20 cellular contexts compared by ENCODE assay signal in the genomic region with DNA sequence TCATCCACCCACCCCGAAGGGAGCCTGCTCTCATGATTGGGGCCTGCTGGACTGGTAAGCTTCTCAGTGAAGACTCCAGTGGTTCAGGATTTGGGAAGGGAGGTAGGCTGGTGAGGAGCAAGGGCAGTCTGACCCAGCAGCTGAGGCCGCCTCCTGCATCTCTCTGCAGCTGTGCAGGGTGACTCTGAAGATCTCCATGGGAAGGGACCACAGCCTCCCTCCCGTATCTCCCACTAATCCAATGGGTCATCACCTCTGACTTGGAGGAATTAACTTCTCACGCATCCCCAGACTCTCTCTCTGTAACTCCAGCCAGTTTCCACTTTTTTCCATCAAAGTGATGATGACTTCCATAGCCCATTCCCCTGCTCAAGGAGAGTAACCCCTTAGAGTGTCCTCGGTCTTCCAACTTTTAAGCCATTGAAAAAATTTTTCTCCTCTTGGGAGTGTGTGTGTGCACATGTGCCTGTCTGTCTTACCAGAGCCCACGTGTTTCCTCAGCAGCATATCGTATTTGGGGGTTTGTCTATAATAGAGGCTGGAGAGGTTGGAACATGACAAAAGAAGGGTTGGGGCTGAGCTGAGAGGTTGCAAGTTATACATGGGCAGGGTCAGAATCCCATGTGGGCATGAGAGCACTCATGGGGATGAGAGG. TPM values are rescaled to one million over a fixed set of nuclear protein-coding genes. Genes with fewer than 3 reads are reported as not detected.
A peak's percentile ranks its signal among the peaks of the same experiment; 100 is the strongest.
DNase-seq lines count a peak whose midpoint lies in the region; ATAC-seq, FAIRE-seq and TF ChIP-seq lines count a peak whose summit lies in the region.
"Had no signal": no experiment of that assay in that cellular context is flagged by ENCODE, and none has a peak within 500 bp of the region (broad histone marks: within the 10 kb centered on the region; RNA-seq: fewer than 3 reads in every experiment).

No MANE protein-coding gene starts in this region.

- H3K36me3 Mint-ChIP-seq in CD4-positive, CD25-positive, alpha-beta regulatory T cell, result peaks cover 52% of the 10 kb centered on the region
- peaks cover 85% of the 10 kb centered on the region for H3K36me3 Mint-ChIP-seq in stimulated activated effector memory CD8-positive, alpha-beta T cell treated with anti-CD3 and anti-CD28 coated beads, Interleukin-12 subunit alpha, Interleukin-12 subunit beta, amount 100 ng/mL, for 72 hours

- H3K9me2 ChIP-seq in MM.1S (replicated peaks; ENCODE audit: insufficient read depth, low read length), result no peaks in the 10 kb centered on the region

- H3K9ac ChIP-seq in MM.1S (ENCODE audit: low read length) (no peak overlapping the region), H1 (replicated peaks in 1 of 4; ENCODE audit: extremely low read depth in 1 of 4, low read depth in 3 of 4, low read length in 3 of 4) (no peak overlapping the region)

- H2BK5ac ChIP-seq in H1 (ENCODE audit: low read depth, low read length), result 0 out of 2 replicates have a peak overlapping the region, but pooled peaks have one; percentile 52

- no peak overlapping the region for H2BK20ac ChIP-seq in H1 (ENCODE audit: low read length)

- no peak for ATAC-seq in CD4-positive, CD25-positive, alpha-beta regulatory T cell (ENCODE audit: low read depth in 2 of 2)
- ATAC-seq in stimulated activated effector memory CD8-positive, alpha-beta T cell treated with anti-CD3 and anti-CD28 coated beads, Interleukin-12 subunit alpha, Interleukin-12 subunit beta, amount 100 ng/mL, for 72 hours, result no peak
- ATAC-seq in GM19023 (IDR thresholded peaks at IDR 0.05; ENCODE audit: unreplicated experiment), result no peak

- no peak overlapping the region for H4K91ac ChIP-seq in H1 (replicated peaks; ENCODE audit: insufficient read length, low read length)

- no peak overlapping the region for H4K8ac ChIP-seq in H1 (ENCODE audit: extremely low read depth, insufficient read depth, low read length)

- H3K79me2 ChIP-seq in MM.1S (ENCODE audit: low read length), result no peaks in the 10 kb centered on the region
- H3K79me2 ChIP-seq in H1 (ENCODE audit: control insufficient read depth in 1 of 2, insufficient read depth in 2 of 2, low read length in 2 of 2), result no peaks in the 10 kb centered on the region

- H2BK12ac ChIP-seq in H1 (ENCODE audit: low read depth, low read length), result no peak overlapping the region

- H3K27me3 Mint-ChIP-seq in CD4-positive, CD25-positive, alpha-beta regulatory T cell, result no peaks in the 10 kb centered on the region
- H3K27me3 Mint-ChIP-seq: CD8-positive, alpha-beta memory T cell had no signal

- H3K27ac Mint-ChIP-seq in CD4-positive, CD25-positive, alpha-beta regulatory T cell, result peak overlapping the region in 2 of 3 donors; percentile 23 to 65
- H3K27ac Mint-ChIP-seq in stimulated activated effector memory CD8-positive, alpha-beta T cell treated with anti-CD3 and anti-CD28 coated beads, Interleukin-12 subunit alpha, Interleukin-12 subunit beta, amount 100 ng/mL, for 72 hours, result peak overlapping the region; percentile 46

- H3F3A ChIP-seq in MM.1S (ENCODE audit: insufficient read depth, low read length), result no peaks in the 10 kb centered on the region

- no peaks in the 10 kb centered on the region for H3K27me3 ChIP-seq in CD4-positive, CD25-positive, alpha-beta regulatory T cell (ENCODE audit: control insufficient read depth, insufficient read depth, low read length)
- H3K27me3 ChIP-seq in MM.1S (replicated peaks; ENCODE audit: insufficient read depth, low read length) (no peaks in the 10 kb centered on the region), H1 (replicated peaks in 1 of 4; ENCODE audit: control insufficient read depth in 3 of 4, extremely low read depth in 1 of 4, insufficient read depth in 3 of 4, low read length in 3 of 4) (no peaks in the 10 kb centered on the region)
- H3K27me3 ChIP-seq: SJSA1 had no signal

- H2AK5ac ChIP-seq in H1 (ENCODE audit: low read depth, low read length), result no peak overlapping the region

- H3K4me1 ChIP-seq in CD4-positive, CD25-positive, alpha-beta regulatory T cell (ENCODE audit: control insufficient read depth, insufficient read depth, low read length, poor library complexity, severe bottlenecking), result no peaks in the 10 kb centered on the region
- 0 out of 2 replicates have a peak, but pooled peaks cover 4% of the 10 kb centered on the region for H3K4me1 ChIP-seq in MM.1S (ENCODE audit: low read length)
- H3K4me1 ChIP-seq in H1 (replicated peaks in 1 of 4; ENCODE audit: control insufficient read depth in 3 of 4, insufficient read depth in 4 of 4, low read length in 3 of 4), result no peaks in the 10 kb centered on the region
- H3K4me1 ChIP-seq: SJSA1 had no signal

- no peak overlapping the region for H3K18ac ChIP-seq in H1 (ENCODE audit: extremely low read depth, low read length)

- TF ChIP-seq EP300 in H1 (IDR thresholded peaks at IDR 0.05; ENCODE audit: borderline replicate concordance in 1 of 2, low read depth in 2 of 2, low read length in 2 of 2), result no peak

- no peak overlapping the region for H3K4me3 Mint-ChIP-seq in CD4-positive, CD25-positive, alpha-beta regulatory T cell
- no peak overlapping the region for H3K4me3 Mint-ChIP-seq in stimulated activated effector memory CD8-positive, alpha-beta T cell treated with anti-CD3 and anti-CD28 coated beads, Interleukin-12 subunit alpha, Interleukin-12 subunit beta, amount 100 ng/mL, for 72 hours

- TF ChIP-seq POLR2A in H1 (IDR thresholded peaks at IDR 0.05; ENCODE audit: control extremely low read depth in 1 of 2, low read depth in 2 of 2, low read length in 2 of 2), result no peak

- H3K9me3 Mint-ChIP-seq in CD4-positive, CD25-positive, alpha-beta regulatory T cell, result no peaks in the 10 kb centered on the region
- no peaks in the 10 kb centered on the region for H3K9me3 Mint-ChIP-seq in stimulated activated effector memory CD8-positive, alpha-beta T cell treated with anti-CD3 and anti-CD28 coated beads, Interleukin-12 subunit alpha, Interleukin-12 subunit beta, amount 100 ng/mL, for 72 hours
- H3K9me3 Mint-ChIP-seq: CD8-positive, alpha-beta memory T cell had no signal

- H2AFZ ChIP-seq in MM.1S (ENCODE audit: low read length) (peak overlapping the region; percentile 43; the same call in 1 of the 2 replicates), H1 (ENCODE audit: low read length) (no peak overlapping the region)
- H2AFZ ChIP-seq: PC-9 had no signal

- FAIRE-seq in H1 (lab: Jason Lieb, UNC), result no peak
- FAIRE-seq: GM19239, H54 had no signal

- H3K9me3 ChIP-seq in CD4-positive, CD25-positive, alpha-beta regulatory T cell (ENCODE audit: control insufficient read depth in 2 of 2, low read length in 2 of 2), result no peaks in the 10 kb centered on the region
- H3K9me3 ChIP-seq in MM.1S (replicated peaks; ENCODE audit: insufficient read depth, low read length), result no peaks in the 10 kb centered on the region
- H3K9me3 ChIP-seq in H1 (ENCODE audit: insufficient read depth in 2 of 2, low read depth in 1 of 2, low read length in 1 of 2), result peaks cover 0 to 3% of the 10 kb centered on the region in 2 experiments; a peak in 1 of 4 replicates
- H3K9me3 ChIP-seq: SJSA1 had no signal

- no peak overlapping the region for H3K4ac ChIP-seq in H1 (replicated peaks; ENCODE audit: insufficient read length, low read depth, low read length)

- H3K23ac ChIP-seq in H1 (ENCODE audit: insufficient read length), result no peak overlapping the region

- H3K23me2 ChIP-seq in H1 (ENCODE audit: low read depth, low read length), result no peaks in the 10 kb centered on the region

- no peak overlapping the region for H2BK120ac ChIP-seq in H1 (replicated peaks; ENCODE audit: low read depth, low read length)

- H3K36me3 ChIP-seq in CD4-positive, CD25-positive, alpha-beta regulatory T cell (ENCODE audit: control insufficient read depth, insufficient read depth, low read length), result peaks cover 39% of the 10 kb centered on the region
- H3K36me3 ChIP-seq in MM.1S (replicated peaks; ENCODE audit: insufficient read depth, low read length) (no peaks in the 10 kb centered on the region), H1 (ENCODE audit: control insufficient read depth in 2 of 4, insufficient read depth in 4 of 4, low read length in 3 of 4) (peaks cover 0 to 14% (median 3%) of the 10 kb centered on the region in 4 experiments; a peak in 6 of 8 replicates)
- H3K36me3 ChIP-seq: SJSA1 had no signal

- H3K79me1 ChIP-seq in H1 (ENCODE audit: low read depth, low read length), result no peaks in the 10 kb centered on the region

- no peak overlapping the region for H3K56ac ChIP-seq in H1 (replicated peaks; ENCODE audit: insufficient read length, low read depth, low read length)

- H3K4me2 ChIP-seq in MM.1S (ENCODE audit: low read depth, low read length), result peak overlapping the region; percentile 60
- H3K4me2 ChIP-seq in H1 (ENCODE audit: insufficient read depth in 1 of 2, low read depth in 2 of 2, low read length in 2 of 2), result no peak overlapping the region
- H3K4me2 ChIP-seq: PC-9 had no signal

- no peak overlapping the region for H3K27ac ChIP-seq in CD4-positive, CD25-positive, alpha-beta regulatory T cell (ENCODE audit: insufficient read depth, low read length, poor library complexity, severe bottlenecking)
- H3K27ac ChIP-seq in MM.1S (ENCODE audit: low read length) (no peak overlapping the region), H1 (ENCODE audit: low read depth, low read length) (no peak overlapping the region)
- H3K27ac ChIP-seq: PC-9, SJSA1 had no signal

- POLR2A ChIA-PET in H1 (lab: Charles Lee; ENCODE audit: partially characterized antibody), result interaction anchor here (1.2 to 1.6 kb wide), 3 partner anchors 11 to 203 kb away, joined by 3 to 6 read pairs (median 5); a partner anchor contains a TSS

- WGBS in H1 (ENCODE audit: extremely low coverage in 1 of 2, insufficient coverage in 1 of 2, insufficient read length in 1 of 2, insufficient replicate concordance in 2 of 2, low coverage in 1 of 2, low lambda C conversion rate in 2 of 2, missing lambda C conversion rate in 1 of 2), 2 experiments, result 89% methylated on average over 7 of the region's 7 CpGs; no CpG with 5 or more reads in 1 of the 2 experiments

- CTCF ChIA-PET in H1 (lab: Charles Lee; ENCODE audit: partially characterized antibody), result interaction anchor here (0.6 to 9.8 kb wide), 25 partner anchors 11 to 807 kb away, joined by 3 to 151 read pairs (median 4); a partner anchor contains a TSS

- H4K5ac ChIP-seq in H1 (ENCODE audit: insufficient read length, low read depth, low read length), result no peak overlapping the region

- no peaks in the 10 kb centered on the region for H4K20me1 ChIP-seq in MM.1S (ENCODE audit: insufficient read depth, low read length)
- H4K20me1 ChIP-seq in H1 (replicated peaks in 1 of 2; ENCODE audit: control insufficient read depth in 1 of 2, insufficient read depth in 2 of 2, low read length in 2 of 2), result no peaks in the 10 kb centered on the region

- no peak for TF ChIP-seq CTCF in MM.1S (IDR thresholded peaks at IDR 0.05; ENCODE audit: low read length)
- no peak for TF ChIP-seq CTCF in H1 (IDR thresholded peaks at IDR 0.05; ENCODE audit: control extremely low read depth in 1 of 3, insufficient read depth in 1 of 3, low read depth in 1 of 3, low read length in 3 of 3)

- H3K4me3 ChIP-seq in CD4-positive, CD25-positive, alpha-beta regulatory T cell (ENCODE audit: low read depth, low read length), result no peak overlapping the region
- H3K4me3 ChIP-seq in MM.1S (ENCODE audit: low read length), result no peak overlapping the region
- H3K4me3 ChIP-seq in H1 (ENCODE audit: extremely low read depth in 1 of 4, insufficient read depth in 2 of 4, low read depth in 3 of 4, low read length in 4 of 4), result no peak overlapping the region
- H3K4me3 ChIP-seq: PC-9, SJSA1 had no signal

- H2BK15ac ChIP-seq in H1 (ENCODE audit: low read length), result no peak overlapping the region

- TF ChIP-seq RAD21 in H1 (IDR thresholded peaks at IDR 0.05 in 1 of 2, conservative IDR thresholded peaks at IDR 0.05 in 1 of 2; ENCODE audit: low read depth in 2 of 2, low read length in 2 of 2), result no peak

- no peak for DNase-seq in CD4-positive, CD25-positive, alpha-beta regulatory T cell
- DNase-seq in MM.1S (no peak), H1 (ENCODE audit: low read depth in 1 of 2, low spot score in 2 of 2) (no peak), NCI-H82 treated with DMSO at 0.1 percent for 48 hours (lab: John Stamatoyannopoulos, UW; ENCODE audit: unreplicated experiment) (no peak)
- no peak for DNase-seq in stimulated activated effector memory CD8-positive, alpha-beta T cell treated with anti-CD3 and anti-CD28 coated beads, Interleukin-12 subunit alpha, Interleukin-12 subunit beta, amount 100 ng/mL, for 72 hours (ENCODE audit: low spot score in 2 of 2)
- no peak for DNase-seq in activated CD8-positive, alpha-beta memory T cell treated with anti-CD3 and anti-CD28 coated beads, Interleukin-2, amount 50 U/mL, for 4 hours
- DNase-seq: DMS 273 treated with DMSO at 0.1 percent for 48 hours, DMS79, NCI-H1048, NCI-H2029 treated with DMSO at 0.1 percent for 48 hours, NCI-H446 treated with DMSO at 0.1 percent for 48 hours had no signal

- H3K4me1 Mint-ChIP-seq in CD4-positive, CD25-positive, alpha-beta regulatory T cell, result peaks cover 0 to 5% (median 3%) of the 10 kb centered on the region in 4 donors
- peaks cover 39% of the 10 kb centered on the region for H3K4me1 Mint-ChIP-seq in stimulated activated effector memory CD8-positive, alpha-beta T cell treated with anti-CD3 and anti-CD28 coated beads, Interleukin-12 subunit alpha, Interleukin-12 subunit beta, amount 100 ng/mL, for 72 hours

- H3K14ac ChIP-seq in H1 (ENCODE audit: insufficient read length), result no peak overlapping the region

RNA-seq across cellular contexts. Expression of a gene that starts 11.3 kb away (rescaled TPM):
- total RNA-seq in CD4-positive, CD25-positive, alpha-beta regulatory T cell, result 64.9 TPM
- 1 to 10 TPM; 2.2 to 4.1 (median 3.6) TPM for polyA plus RNA-seq in CD4-positive, CD25-positive, alpha-beta regulatory T cell
- 19.9 and 20.4 TPM in 2 replicates for total RNA-seq in H1 (2021; fragmentation: NEBNext Ultra II Directional; extraction: Animal tissue kit (Norgen Biotek cat#: 25700))
- 26.3 and 43.9 TPM in 2 replicates for polyA plus RNA-seq in H1 (2011; rRNA removed)
- polyA plus RNA-seq in H1 (2011; cell fraction: cytosol; rRNA removed), result 29.3 TPM
- 56.8 TPM for polyA plus RNA-seq in H1 (2011; cell fraction: nucleus; rRNA removed)
- polyA plus RNA-seq in H1 (2012, experiment 1 of 2), result 13.4 to 23.8 TPM (median 20.6 TPM) in 4 replicates
- 16.7 TPM for polyA plus RNA-seq in H1 (2012, experiment 2 of 2)
- polyA plus RNA-seq in H1 (2013, experiment 1 of 2), result 41.1 TPM
- polyA plus RNA-seq in H1 (2013, experiment 2 of 2), result 32.6 TPM
- 41.2 and 41.6 TPM in 2 replicates for polyA minus RNA-seq in H1 (2011; rRNA and poly(A)+ RNA removed)
- polyA minus RNA-seq in H1 (2011; cell fraction: cytosol; rRNA and poly(A)+ RNA removed), result 27.0 TPM
- polyA minus RNA-seq in H1 (2011; cell fraction: nucleus; rRNA and poly(A)+ RNA removed), result 31.5 TPM

RNA-seq across cellular contexts. Expression of a gene that starts 12.8 kb away (rescaled TPM):
- total RNA-seq in CD4-positive, CD25-positive, alpha-beta regulatory T cell, result not detected
- polyA plus RNA-seq in CD4-positive, CD25-positive, alpha-beta regulatory T cell, result not detected
- total RNA-seq in H1 (2021; fragmentation: NEBNext Ultra II Directional; extraction: Animal tissue kit (Norgen Biotek cat#: 25700)), result 0.67 and 1.9 TPM in 2 replicates
- 1.1 and 1.2 TPM in 2 replicates for polyA plus RNA-seq in H1 (2011; rRNA removed)
- polyA plus RNA-seq in H1 (2011; cell fraction: cytosol; rRNA removed), result 2.9 TPM
- 6.5 TPM for polyA plus RNA-seq in H1 (2011; cell fraction: nucleus; rRNA removed)
- polyA plus RNA-seq in H1 (2012, experiment 1 of 2), result 1.5 to 3.5 TPM (median 2.8 TPM) in 4 replicates
- 0.70 TPM for polyA plus RNA-seq in H1 (2012, experiment 2 of 2)
- polyA plus RNA-seq in H1 (2013, experiment 1 of 2), result 1.1 TPM
- polyA plus RNA-seq in H1 (2013, experiment 2 of 2), result 0.90 TPM
- 1.4 and 3.5 TPM in 2 replicates for polyA minus RNA-seq in H1 (2011; rRNA and poly(A)+ RNA removed)
- not detected for polyA minus RNA-seq in H1 (2011; cell fraction: cytosol; rRNA and poly(A)+ RNA removed)
- polyA minus RNA-seq in H1 (2011; cell fraction: nucleus; rRNA and poly(A)+ RNA removed), result 3.3 TPM
- total RNA-seq: A673, IMR-90, RPMI7951, SJSA1 had no signal
- polyA plus RNA-seq: CD8-positive, alpha-beta memory T cell had no signal

RNA-seq across cellular contexts. Expression of a gene that starts 32.5 kb away (rescaled TPM):
- total RNA-seq in CD4-positive, CD25-positive, alpha-beta regulatory T cell, result 21.0 TPM
- 10 to 100 TPM in 1 of 4 donors, 1 to 10 TPM in 3; 6.0 to 10.8 (median 7.8) TPM for polyA plus RNA-seq in CD4-positive, CD25-positive, alpha-beta regulatory T cell
- 11.4 and 14.7 TPM in 2 replicates for total RNA-seq in H1 (2021; fragmentation: NEBNext Ultra II Directional; extraction: Animal tissue kit (Norgen Biotek cat#: 25700))
- polyA plus RNA-seq in H1 (2011; rRNA removed), result 15.5 and 16.7 TPM in 2 replicates
- polyA plus RNA-seq in H1 (2011; cell fraction: cytosol; rRNA removed), result 14.0 TPM
- polyA plus RNA-seq in H1 (2011; cell fraction: nucleus; rRNA removed), result 18.4 TPM
- polyA plus RNA-seq in H1 (2012, experiment 1 of 2), result 8.1 to 14.1 TPM (median 12.9 TPM) in 4 replicates
- polyA plus RNA-seq in H1 (2012, experiment 2 of 2), result 8.0 TPM
- polyA plus RNA-seq in H1 (2013, experiment 1 of 2), result 11.8 TPM
- polyA plus RNA-seq in H1 (2013, experiment 2 of 2), result 16.2 TPM
- polyA minus RNA-seq in H1 (2011; rRNA and poly(A)+ RNA removed), result 17.1 and 17.6 TPM in 2 replicates
- polyA minus RNA-seq in H1 (2011; cell fraction: cytosol; rRNA and poly(A)+ RNA removed), result 13.9 TPM
- polyA minus RNA-seq in H1 (2011; cell fraction: nucleus; rRNA and poly(A)+ RNA removed), result 15.1 TPM

RNA-seq across cellular contexts. Expression of a gene that starts 48.0 kb away (rescaled TPM):
- total RNA-seq in CD4-positive, CD25-positive, alpha-beta regulatory T cell, result 17.6 TPM
- polyA plus RNA-seq in CD4-positive, CD25-positive, alpha-beta regulatory T cell, result 10 to 100 TPM; 10.3 to 16.2 (median 12.8) TPM
- 50.4 and 50.5 TPM in 2 replicates for total RNA-seq in H1 (2021; fragmentation: NEBNext Ultra II Directional; extraction: Animal tissue kit (Norgen Biotek cat#: 25700))
- polyA plus RNA-seq in H1 (2011; rRNA removed), result 16.8 and 24.9 TPM in 2 replicates
- 24.7 TPM for polyA plus RNA-seq in H1 (2011; cell fraction: cytosol; rRNA removed)
- polyA plus RNA-seq in H1 (2011; cell fraction: nucleus; rRNA removed), result 41.7 TPM
- polyA plus RNA-seq in H1 (2012, experiment 1 of 2), result 34.6 to 42.4 TPM (median 38.0 TPM) in 4 replicates
- 22.4 TPM for polyA plus RNA-seq in H1 (2012, experiment 2 of 2)
- polyA plus RNA-seq in H1 (2013, experiment 1 of 2), result 15.1 TPM
- polyA plus RNA-seq in H1 (2013, experiment 2 of 2), result 14.9 TPM
- 27.4 and 30.5 TPM in 2 replicates for polyA minus RNA-seq in H1 (2011; rRNA and poly(A)+ RNA removed)
- polyA minus RNA-seq in H1 (2011; cell fraction: cytosol; rRNA and poly(A)+ RNA removed), result 21.2 TPM
- polyA minus RNA-seq in H1 (2011; cell fraction: nucleus; rRNA and poly(A)+ RNA removed), result 28.1 TPM

RNA-seq across cellular contexts. Expression of a gene that starts 49.2 kb away (rescaled TPM):
- total RNA-seq in CD4-positive, CD25-positive, alpha-beta regulatory T cell, result 4.6 TPM
- 1 to 10 TPM; 1.4 to 3.2 (median 2.1) TPM for polyA plus RNA-seq in CD4-positive, CD25-positive, alpha-beta regulatory T cell
- total RNA-seq in H1 (2021; fragmentation: NEBNext Ultra II Directional; extraction: Animal tissue kit (Norgen Biotek cat#: 25700)), result 6.9 and 7.7 TPM in 2 replicates
- 16.3 and 19.3 TPM in 2 replicates for polyA plus RNA-seq in H1 (2011; rRNA removed)
- polyA plus RNA-seq in H1 (2011; cell fraction: cytosol; rRNA removed), result 18.6 TPM
- polyA plus RNA-seq in H1 (2011; cell fraction: nucleus; rRNA removed), result 26.5 TPM
- 7.2 to 11.4 TPM (median 9.5 TPM) in 4 replicates for polyA plus RNA-seq in H1 (2012, experiment 1 of 2)
- 7.6 TPM for polyA plus RNA-seq in H1 (2012, experiment 2 of 2)
- 9.3 TPM for polyA plus RNA-seq in H1 (2013, experiment 1 of 2)
- polyA plus RNA-seq in H1 (2013, experiment 2 of 2), result 7.6 TPM
- polyA minus RNA-seq in H1 (2011; rRNA and poly(A)+ RNA removed), result 12.8 and 12.9 TPM in 2 replicates
- polyA minus RNA-seq in H1 (2011; cell fraction: cytosol; rRNA and poly(A)+ RNA removed), result 3.0 TPM
- 5.2 TPM for polyA minus RNA-seq in H1 (2011; cell fraction: nucleus; rRNA and poly(A)+ RNA removed)
